23 cellular contexts compared by ENCODE assay signal in the genomic region with DNA sequence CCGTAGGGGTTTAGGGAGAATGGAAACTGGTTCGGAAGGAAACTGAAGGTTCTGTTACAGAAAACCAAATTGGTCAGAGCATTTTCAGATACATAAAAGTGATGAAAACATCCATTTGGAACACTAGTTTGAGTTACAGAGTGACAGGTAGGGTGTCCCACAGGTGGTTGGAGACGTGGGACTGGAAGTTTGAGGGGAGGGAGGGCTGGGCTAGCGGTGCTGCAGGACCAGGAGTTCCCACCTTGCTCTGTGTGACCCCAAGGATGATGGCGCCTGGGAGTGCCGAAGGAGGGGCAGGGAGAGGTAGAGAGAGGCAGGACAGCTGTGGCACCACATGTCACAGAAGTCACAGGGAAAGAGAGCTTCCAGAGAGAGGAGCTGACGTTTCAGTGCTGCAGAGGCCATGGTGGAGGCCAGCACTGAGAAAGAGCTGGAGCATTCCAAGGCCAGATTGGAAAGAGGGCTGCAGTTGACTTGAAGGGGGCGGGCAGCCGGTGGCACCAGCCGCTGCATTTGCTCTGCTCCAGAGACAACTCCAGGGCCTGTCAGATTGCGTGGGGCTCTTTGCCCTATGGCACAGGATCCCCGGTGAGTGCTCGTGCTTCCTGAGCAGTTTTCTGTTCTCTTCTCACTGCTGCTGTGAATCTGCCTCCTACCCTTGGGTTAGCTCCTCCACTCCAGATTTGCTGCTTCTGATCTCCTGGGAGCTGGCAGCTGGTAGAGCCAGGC. TPM values are rescaled to one million over a fixed set of nuclear protein-coding genes. Genes with fewer than 3 reads are reported as not detected.
DNase-seq lines count a peak whose midpoint lies in the region; ATAC-seq and TF ChIP-seq lines count a peak whose summit lies in the region.
"Had no signal": no experiment of that assay in that cellular context is flagged by ENCODE, and none has a peak within 500 bp of the region (broad histone marks: within the 10 kb centered on the region; RNA-seq: fewer than 3 reads in every experiment).

No MANE protein-coding gene starts in this region.

- no peaks in the 10 kb centered on the region for H3K27me3 ChIP-seq in CD4-positive, alpha-beta T cell (ENCODE audit: control insufficient read depth, insufficient read depth, low read length)
- H3K27me3 ChIP-seq in Caco-2 (replicated peaks; ENCODE audit: control insufficient read depth, insufficient read depth, low read length): no peaks in the 10 kb centered on the region
- H3K27me3 ChIP-seq: dorsolateral prefrontal cortex, right lobe of liver had no signal

- H3K4me1 Mint-ChIP-seq in CD4-positive, alpha-beta T cell (ENCODE audit: low read depth): no peaks in the 10 kb centered on the region
- H3K4me1 Mint-ChIP-seq in Caco-2 (ENCODE audit: low read depth, unreplicated experiment): peaks cover 16% of the 10 kb centered on the region
- peaks cover 18 to 28% of the 10 kb centered on the region in 2 donors for H3K4me1 Mint-ChIP-seq in immature natural killer cell
- H3K4me1 Mint-ChIP-seq in progenitor cell of endocrine pancreas (ENCODE audit: low read depth): peaks cover 14% of the 10 kb centered on the region
- H3K4me1 Mint-ChIP-seq in activated CD4-positive, alpha-beta T cell treated with anti-CD3 and anti-CD28 coated beads, Interleukin-2, amount 10 ng/mL, durations not matched to agents 24 days and 14 days: no peaks in the 10 kb centered on the region

- no TSS peak for BruUV-seq in Caco-2 (replicated peaks; lab: Mats Ljungman, UMichigan)

- peaks cover 4% of the 10 kb centered on the region for H3K36me3 ChIP-seq in Caco-2 (ENCODE audit: control insufficient read depth, insufficient read depth, low read length)
- H3K36me3 ChIP-seq: right lobe of liver had no signal

- peaks cover 20% of the 10 kb centered on the region for H3K4me1 ChIP-seq in Caco-2

- H3K36me3 Mint-ChIP-seq in CD4-positive, alpha-beta T cell (ENCODE audit: low read depth): peaks cover 8% of the 10 kb centered on the region
- H3K36me3 Mint-ChIP-seq in Caco-2 (ENCODE audit: insufficient read depth, unreplicated experiment) (peaks cover 7% of the 10 kb centered on the region), immature natural killer cell (peaks cover 6 to 17% (median 10%) of the 10 kb centered on the region in 3 donors), progenitor cell of endocrine pancreas (ENCODE audit: insufficient read depth) (peaks cover 2% of the 10 kb centered on the region)
- peaks cover 2% of the 10 kb centered on the region for H3K36me3 Mint-ChIP-seq in activated CD4-positive, alpha-beta T cell treated with anti-CD3 and anti-CD28 coated beads, Interleukin-2, amount 10 ng/mL, durations not matched to agents 24 days and 14 days (ENCODE audit: low read depth)

- POLR2A ChIA-PET in CD4-positive, alpha-beta T cell (lab: Charles Lee): no interaction called here
- POLR2A ChIA-PET in Caco-2 (lab: Charles Lee): no interaction called here

- H3K4me3 ChIP-seq in Caco-2 (ENCODE audit: low read depth, low read length): no peak overlapping the region
- H3K4me3 ChIP-seq: dorsolateral prefrontal cortex, GM23248, mucosa of descending colon, right lobe of liver had no signal

- no peaks in the 10 kb centered on the region for H3K27me3 Mint-ChIP-seq in CD4-positive, alpha-beta T cell
- H3K27me3 Mint-ChIP-seq in Caco-2 (ENCODE audit: insufficient read depth, unreplicated experiment) (no peaks in the 10 kb centered on the region), immature natural killer cell (ENCODE audit: low read depth in 3 of 3) (peaks cover 0 to 3% (median 3%) of the 10 kb centered on the region in 3 donors), progenitor cell of endocrine pancreas (peaks cover 4% of the 10 kb centered on the region)
- H3K27me3 Mint-ChIP-seq in activated CD4-positive, alpha-beta T cell treated with anti-CD3 and anti-CD28 coated beads, Interleukin-2, amount 10 ng/mL, durations not matched to agents 24 days and 14 days: no peaks in the 10 kb centered on the region
- H3K27me3 Mint-ChIP-seq: activated CD8-positive, alpha-beta memory T cell treated with anti-CD3 and anti-CD28 coated beads, Interleukin-2, amount 10 ng/mL, durations not matched to agents 7 days and 5 days had no signal

- intact Hi-C loops in CD4-positive, alpha-beta T cell (cut with DNase I, micrococcal nuclease): no loop called here
- intact Hi-C loops in Caco-2 (cut with micrococcal nuclease; ENCODE audit: unreplicated experiment): no loop called here
- intact Hi-C loops in activated CD4-positive, alpha-beta T cell treated with anti-CD3 and anti-CD28 coated beads, Interleukin-2, amount 10 ng/mL, durations not matched to agents 24 days and 14 days (cut with micrococcal nuclease): no loop called here

- no peaks in the 10 kb centered on the region for H3K9me3 ChIP-seq in CD4-positive, alpha-beta T cell (ENCODE audit: control insufficient read depth, low read length)
- H3K9me3 ChIP-seq in Caco-2: no peaks in the 10 kb centered on the region
- H3K9me3 ChIP-seq: mucosa of descending colon, right lobe of liver had no signal

- no peak for DNase-seq in CD4-positive, alpha-beta T cell
- DNase-seq in Caco-2 (no peak), immature natural killer cell (no peak), progenitor cell of endocrine pancreas (ENCODE audit: low spot score, unreplicated experiment) (no peak), NCI-H1417 (lab: John Stamatoyannopoulos, UW) (no peak), DMS153 (lab: John Stamatoyannopoulos, UW) (no peak)
- no peak for DNase-seq in activated CD4-positive, alpha-beta T cell treated with anti-CD3 and anti-CD28 coated beads, Interleukin-2, amount 10 ng/mL, durations not matched to agents 24 days and 14 days
- DNase-seq: activated CD8-positive, alpha-beta memory T cell treated with anti-CD3 and anti-CD28 coated beads, Interleukin-2, amount 10 ng/mL, durations not matched to agents 7 days and 5 days; activated naive CD4-positive, alpha-beta T cell treated with anti-CD3 and anti-CD28 coated beads, Interleukin-2, amount 50 U/mL, for 16 hours; aorta; central memory CD4-positive, alpha-beta T cell; DND-41; dorsolateral prefrontal cortex; GM23248; Karpas-422; MV-4-11; NCI-H187 treated with DMSO at 0.1 percent for 48 hours; OCI-M1; right lobe of liver; SHP77 had no signal

- H3K9me3 Mint-ChIP-seq in CD4-positive, alpha-beta T cell: no peaks in the 10 kb centered on the region
- no peaks in the 10 kb centered on the region for H3K9me3 Mint-ChIP-seq in Caco-2 (ENCODE audit: unreplicated experiment)
- no peaks in the 10 kb centered on the region for H3K9me3 Mint-ChIP-seq in immature natural killer cell
- no peaks in the 10 kb centered on the region for H3K9me3 Mint-ChIP-seq in progenitor cell of endocrine pancreas (ENCODE audit: low read depth)
- H3K9me3 Mint-ChIP-seq in activated CD4-positive, alpha-beta T cell treated with anti-CD3 and anti-CD28 coated beads, Interleukin-2, amount 10 ng/mL, durations not matched to agents 24 days and 14 days: no peaks in the 10 kb centered on the region

- CTCF ChIA-PET in CD4-positive, alpha-beta T cell (lab: Charles Lee): no interaction called here
- CTCF ChIA-PET in Caco-2 (lab: Charles Lee): no interaction called here

- no peak for ATAC-seq in CD4-positive, alpha-beta T cell (ENCODE audit: poor library complexity)
- ATAC-seq in HG03159 (IDR thresholded peaks at IDR 0.05; ENCODE audit: unreplicated experiment): no peak
- ATAC-seq: activated CD8-positive, alpha-beta memory T cell treated with anti-CD3 and anti-CD28 coated beads, Interleukin-2, amount 10 ng/mL, durations not matched to agents 7 days and 5 days; mucosa of descending colon; right lobe of liver had no signal

- H3K4me3 Mint-ChIP-seq in CD4-positive, alpha-beta T cell: no peak overlapping the region
- H3K4me3 Mint-ChIP-seq in Caco-2 (ENCODE audit: unreplicated experiment) (no peak overlapping the region), immature natural killer cell (peak overlapping the region in 1 of 5 donors; percentile 20), progenitor cell of endocrine pancreas (ENCODE audit: low read depth) (no peak overlapping the region)
- no peak overlapping the region for H3K4me3 Mint-ChIP-seq in activated CD4-positive, alpha-beta T cell treated with anti-CD3 and anti-CD28 coated beads, Interleukin-2, amount 10 ng/mL, durations not matched to agents 24 days and 14 days
- H3K4me3 Mint-ChIP-seq: activated CD8-positive, alpha-beta memory T cell treated with anti-CD3 and anti-CD28 coated beads, Interleukin-2, amount 10 ng/mL, durations not matched to agents 7 days and 5 days had no signal

- peak overlapping the region; percentile 15 for H3K27ac Mint-ChIP-seq in CD4-positive, alpha-beta T cell
- H3K27ac Mint-ChIP-seq in Caco-2 (ENCODE audit: unreplicated experiment) (peak overlapping the region; percentile 12), immature natural killer cell (peak overlapping the region in 5 of 6 donors; percentile 56 to 79 (median 64)), progenitor cell of endocrine pancreas (peak overlapping the region; percentile 65)
- H3K27ac Mint-ChIP-seq in activated CD4-positive, alpha-beta T cell treated with anti-CD3 and anti-CD28 coated beads, Interleukin-2, amount 10 ng/mL, durations not matched to agents 24 days and 14 days: no peak overlapping the region
- H3K27ac Mint-ChIP-seq: activated CD8-positive, alpha-beta memory T cell treated with anti-CD3 and anti-CD28 coated beads, Interleukin-2, amount 10 ng/mL, durations not matched to agents 7 days and 5 days had no signal

- H3K27ac ChIP-seq in CD4-positive, alpha-beta T cell (ENCODE audit: low read depth, low read length): no peak overlapping the region
- H3K27ac ChIP-seq: epithelial cell of prostate, GM23248, right lobe of liver had no signal

- TF ChIP-seq CTCF in CD4-positive, alpha-beta T cell (IDR thresholded peaks at IDR 0.05): no peak
- TF ChIP-seq CTCF in Caco-2 (IDR thresholded peaks at IDR 0.05; ENCODE audit: insufficient read depth in 1 of 2, low read depth in 1 of 2, low read length in 1 of 2, severe bottlenecking in 1 of 2, unreplicated experiment in 1 of 2) (no peak), progenitor cell of endocrine pancreas (IDR thresholded peaks at IDR 0.05; ENCODE audit: unreplicated experiment) (no peak)

RNA-seq across cellular contexts. Expression of a gene that starts 56.2 kb away (rescaled TPM):
- total RNA-seq in CD4-positive, alpha-beta T cell: 100 to 1,000 TPM; 152 to 155 TPM
- 64.6 and 70.7 TPM in 2 replicates for total RNA-seq in Caco-2 (2022)
- polyA plus RNA-seq in immature natural killer cell: 10 to 100 TPM; 27.2 to 54.3 (median 28.7) TPM
- total RNA-seq in progenitor cell of endocrine pancreas: 38.4 and 42.5 TPM in 2 replicates
- 73.2 and 80.6 TPM in 2 replicates for total RNA-seq in activated CD4-positive, alpha-beta T cell treated with anti-CD3 and anti-CD28 coated beads, Interleukin-2, amount 10 ng/mL, durations not matched to agents 24 days and 14 days
